In the genomic region with DNA sequence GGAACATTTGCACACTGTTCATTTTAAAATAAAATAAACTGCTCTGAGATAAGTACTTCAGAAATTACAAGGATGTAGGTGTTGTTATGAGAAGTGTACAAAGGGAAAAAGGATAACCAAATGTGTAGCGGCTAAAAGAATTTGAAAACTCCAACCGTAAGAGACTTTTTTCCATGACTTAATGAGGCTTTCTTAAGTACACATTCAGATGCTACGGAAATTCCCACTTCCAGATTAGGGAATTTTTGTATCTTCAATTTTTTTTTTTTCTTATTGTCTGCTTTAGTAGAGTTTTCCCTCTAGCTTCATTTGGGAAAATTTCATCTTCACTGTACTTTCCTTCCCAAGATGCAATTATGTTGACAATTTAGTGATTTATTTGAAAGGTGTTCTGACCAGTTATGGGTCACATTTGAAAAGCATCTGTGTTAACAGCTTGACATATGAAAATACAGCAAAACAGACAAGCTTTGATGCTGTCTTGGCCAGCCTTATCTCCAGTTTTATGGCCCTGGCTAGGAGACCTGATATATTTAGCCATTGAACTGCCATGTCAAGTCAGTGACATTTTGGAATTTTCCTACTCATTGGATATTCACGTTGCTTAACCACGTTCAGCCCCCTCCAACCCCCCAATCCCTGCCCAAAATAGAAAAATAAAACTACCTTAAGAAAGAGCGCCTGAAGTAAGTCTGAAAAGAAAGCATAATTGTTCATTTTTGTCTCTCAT, we compare ENCODE assay signal across 16 cellular contexts.
DNase-seq lines count a peak whose midpoint lies in the region; TF ChIP-seq lines count a peak whose summit lies in the region.
"Had no signal": no experiment of that assay in that cellular context is flagged by ENCODE, and none has a peak within 500 bp of the region (broad histone marks: within the 10 kb centered on the region; RNA-seq: fewer than 3 reads in every experiment).

No MANE protein-coding gene starts in this region.

- no peak for TF ChIP-seq EP300 in stomach (IDR thresholded peaks at IDR 0.05)

- TF ChIP-seq POLR2A in stomach (IDR thresholded peaks at IDR 0.05): no peak

- no peaks in the 10 kb centered on the region for H3K27me3 ChIP-seq in subcutaneous abdominal adipose tissue (ENCODE audit: control insufficient read depth in 5 of 5, insufficient read depth in 4 of 5, low read length in 5 of 5)
- H3K27me3 ChIP-seq in stomach: no peaks in the 10 kb centered on the region

- TF ChIP-seq CTCF in stomach (IDR thresholded peaks at IDR 0.05): no peak

- peak overlapping the region; percentile 1 for H3K27ac ChIP-seq in subcutaneous abdominal adipose tissue (ENCODE audit: low read depth, low read length)
- H3K27ac ChIP-seq in stomach: peak overlapping the region in 1 of 5 donors; percentile 58

- peak; percentile 27 for DNase-seq in HuH-7 (ENCODE audit: low spot score)
- peak; percentile 65 for DNase-seq in astrocyte of the hippocampus (ENCODE audit: low read depth, low spot score)
- peak; percentile 50 for DNase-seq in kidney tubule cell (ENCODE audit: low spot score)
- no peak for DNase-seq in DMS79 treated with DMSO at 0.1 percent for 48 hours (lab: John Stamatoyannopoulos, UW)
- no peak for DNase-seq in stimulated activated CD4-positive, alpha-beta T cell treated with anti-CD3 and anti-CD28 coated beads, Interleukin-4, amount 100 ng/mL, for 24 hours
- DNase-seq in stomach: no peak
- DNase-seq: activated CD4-positive, alpha-beta T cell treated with anti-CD3 and anti-CD28 coated beads for 1 hour; activated naive CD8-positive, alpha-beta T cell treated with anti-CD3 and anti-CD28 coated beads, Interleukin-2, amount 50 U/mL, for 24 hours; activated T-cell treated with anti-CD3 and anti-CD28 coated beads for 4 hours; endodermal cell; GF-D8; H7; NCI-H2107; stimulated activated CD4-positive, alpha-beta T cell treated with anti-CD3 and anti-CD28 coated beads, Interleukin-4, amount 100 ng/mL, for 1 hour; stimulated activated naive B cell treated with anti-CD40 and anti-IgM and Interleukin-4, amounts not matched to agents 10 μg/mL and 1 μg/mL and 100 μg/mL, for 72 hours had no signal

- intact Hi-C loops in stomach (cut with DNase I; ENCODE audit: low total_unique reads): no loop called here

- 61 to 76% (median 74%) methylated on average over 6 of the region's 6 CpGs for WGBS in stomach, 5 donors

- H3K9me3 ChIP-seq in subcutaneous abdominal adipose tissue (ENCODE audit: control insufficient read depth in 5 of 5, low read length in 5 of 5) (no peaks in the 10 kb centered on the region), stomach (no peaks in the 10 kb centered on the region)

- H3K9ac ChIP-seq in subcutaneous abdominal adipose tissue (ENCODE audit: low read length in 5 of 5): no peak overlapping the region

- H3K36me3 ChIP-seq in subcutaneous abdominal adipose tissue (ENCODE audit: control insufficient read depth in 5 of 5, insufficient read depth in 5 of 5, low read length in 5 of 5) (peaks cover 7 to 20% (median 11%) of the 10 kb centered on the region in 5 donors), stomach (no peaks in the 10 kb centered on the region)

- H3K4me3 ChIP-seq in subcutaneous abdominal adipose tissue (ENCODE audit: low read depth in 1 of 5, low read length in 5 of 5) (no peak overlapping the region), stomach (no peak overlapping the region)

- H3K4me1 ChIP-seq in subcutaneous abdominal adipose tissue (ENCODE audit: control insufficient read depth in 5 of 5, insufficient read depth in 5 of 5, low read length in 5 of 5): peaks cover 0 to 29% (median 13%) of the 10 kb centered on the region in 5 donors
- H3K4me1 ChIP-seq in stomach: peaks cover 0 to 14% (median under 1%) of the 10 kb centered on the region in 4 donors

Comparison
In these comparisons a context has a peak if more than half of its experiments do, and no peak if none do; other contexts are left out.
1. DNase-seq: peak in HuH-7 (single experiment), astrocyte of the hippocampus (single experiment) and kidney tubule cell (single experiment); none in DMS79 treated with DMSO at 0.1 percent for 48 hours (single experiment), stimulated activated CD4-positive, alpha-beta T cell treated with anti-CD3 and anti-CD28 coated beads, Interleukin-4, amount 100 ng/mL, for 24 hours (single experiment) and stomach (single experiment).